In genomic region chr10:102661614-102662133, GRCh38 we compare ENCODE assay signal across 1 cellular context.
TF ChIP-seq lines count a peak whose summit lies in the region.

No MANE protein-coding gene starts in this region.

TF ChIP-seq in GM12878, 131 proteins besides CTCF, POLR2A, EP300 and RAD21 (continued from another document):
- TF ChIP-seq ZBTB40 (IDR thresholded peaks at IDR 0.05; ENCODE audit: borderline replicate concordance) = no peak
- 0 out of 2 replicates have a peak, but pooled peaks have one; percentile 3 for TF ChIP-seq NFIC (IDR thresholded peaks at IDR 0.05; ENCODE audit: low read depth, low read length)
- TF ChIP-seq NR2C2 (IDR thresholded peaks at IDR 0.05; ENCODE audit: borderline replicate concordance, control insufficient read depth, insufficient read length, low read depth) = no peak
